19 cellular contexts compared by ENCODE assay signal in the genomic region with DNA sequence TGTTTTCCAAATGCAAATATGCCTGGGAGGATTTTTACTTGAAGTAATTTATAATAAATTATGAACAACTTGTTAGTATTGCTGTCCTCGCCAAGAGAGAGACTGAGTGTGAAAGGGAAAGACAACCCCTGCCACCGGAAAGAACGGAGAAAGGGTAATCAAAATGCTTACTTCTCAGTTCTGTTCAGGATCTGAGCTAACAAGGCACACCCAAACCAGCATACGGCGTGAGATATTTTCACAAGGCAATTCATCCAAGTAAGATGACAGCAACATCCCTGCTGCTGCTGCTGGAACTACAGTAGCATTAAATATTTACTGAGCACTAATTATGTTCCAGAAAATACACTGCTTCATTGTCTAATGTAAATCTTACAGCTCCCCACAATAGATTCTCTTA.
DNase-seq lines count a peak whose midpoint lies in the region; ATAC-seq and TF ChIP-seq lines count a peak whose summit lies in the region.
"Had no signal": no experiment of that assay in that cellular context is flagged by ENCODE, and none has a peak within 500 bp of the region (broad histone marks: within the 10 kb centered on the region; RNA-seq: fewer than 3 reads in every experiment).

No MANE protein-coding gene starts in this region.

- DNase-seq in NCI-H146 (lab: John Stamatoyannopoulos, UW), result peak; percentile 18
- no peak for DNase-seq in NCI-H146 treated with DMSO at 0.1 percent for 48 hours (lab: John Stamatoyannopoulos, UW; ENCODE audit: unreplicated experiment)
- DNase-seq in colonic mucosa, result peak; percentile 30
- DNase-seq in activated gamma-delta T cell (lab: John Stamatoyannopoulos, UW), result no peak
- DNase-seq in HuH-7 (ENCODE audit: low spot score), result no peak
- no peak for DNase-seq in dermis blood vessel endothelial cell
- DNase-seq: DMS79 treated with DMSO at 0.1 percent for 48 hours, H9, KG1, NCI-H1105 treated with DMSO at 0.1 percent for 48 hours, NCI-H187, NCI-H2227 treated with DMSO at 0.1 percent for 48 hours, NCI-H510A treated with DMSO at 0.1 percent for 48 hours, OCI-M1, SHP77, SK-N-SH had no signal

- no peak for TF ChIP-seq CTCF in colonic mucosa (IDR thresholded peaks at IDR 0.05)

- H3K9me3 ChIP-seq in colonic mucosa (no peaks in the 10 kb centered on the region), muscle layer of colon (ENCODE audit: low read length) (no peaks in the 10 kb centered on the region)
- H3K9me3 ChIP-seq: SK-N-SH had no signal

- H3K9ac ChIP-seq in colonic mucosa (ENCODE audit: low read depth in 2 of 2, low read length in 2 of 2), result no peak overlapping the region
- H3K9ac ChIP-seq in muscle layer of colon (ENCODE audit: low read length), result no peak overlapping the region
- H3K9ac ChIP-seq: SK-N-SH had no signal

- intact Hi-C loops in colonic mucosa (cut with DNase I), result no loop called here

- H3K27ac ChIP-seq in colonic mucosa (no peak overlapping the region), muscle layer of colon (ENCODE audit: low read depth, low read length) (peak overlapping the region; percentile 28)
- H3K27ac ChIP-seq: 22Rv1 had no signal

- H3K27me3 ChIP-seq in colonic mucosa, result no peaks in the 10 kb centered on the region
- H3K27me3 ChIP-seq in muscle layer of colon (ENCODE audit: control insufficient read depth in 1 of 2, insufficient read depth in 2 of 2, low read length in 2 of 2), result no peaks in the 10 kb centered on the region

- ATAC-seq in HG03342 (IDR thresholded peaks at IDR 0.05; ENCODE audit: unreplicated experiment), result no peak

- H3K4me1 ChIP-seq in colonic mucosa (no peaks in the 10 kb centered on the region), muscle layer of colon (ENCODE audit: insufficient read depth, low read length) (peaks cover 39% of the 10 kb centered on the region)

- no peaks in the 10 kb centered on the region for H3K36me3 ChIP-seq in colonic mucosa
- H3K36me3 ChIP-seq in muscle layer of colon (ENCODE audit: insufficient read depth, low read length), result no peaks in the 10 kb centered on the region

- H3K4me3 ChIP-seq in colonic mucosa (no peak overlapping the region), muscle layer of colon (ENCODE audit: low read depth in 1 of 2, low read length in 2 of 2) (no peak overlapping the region)

Comparison
In these comparisons a context has a peak if more than half of its experiments do, and no peak if none do; other contexts are left out.
1. DNase-seq: peak in NCI-H146 (single experiment) and colonic mucosa (single experiment); none in NCI-H146 treated with DMSO at 0.1 percent for 48 hours (single experiment), activated gamma-delta T cell (single experiment), HuH-7 (single experiment) and dermis blood vessel endothelial cell (single experiment).